Comparison of ENCODE assay signal across 8 cellular contexts in the genomic region with DNA sequence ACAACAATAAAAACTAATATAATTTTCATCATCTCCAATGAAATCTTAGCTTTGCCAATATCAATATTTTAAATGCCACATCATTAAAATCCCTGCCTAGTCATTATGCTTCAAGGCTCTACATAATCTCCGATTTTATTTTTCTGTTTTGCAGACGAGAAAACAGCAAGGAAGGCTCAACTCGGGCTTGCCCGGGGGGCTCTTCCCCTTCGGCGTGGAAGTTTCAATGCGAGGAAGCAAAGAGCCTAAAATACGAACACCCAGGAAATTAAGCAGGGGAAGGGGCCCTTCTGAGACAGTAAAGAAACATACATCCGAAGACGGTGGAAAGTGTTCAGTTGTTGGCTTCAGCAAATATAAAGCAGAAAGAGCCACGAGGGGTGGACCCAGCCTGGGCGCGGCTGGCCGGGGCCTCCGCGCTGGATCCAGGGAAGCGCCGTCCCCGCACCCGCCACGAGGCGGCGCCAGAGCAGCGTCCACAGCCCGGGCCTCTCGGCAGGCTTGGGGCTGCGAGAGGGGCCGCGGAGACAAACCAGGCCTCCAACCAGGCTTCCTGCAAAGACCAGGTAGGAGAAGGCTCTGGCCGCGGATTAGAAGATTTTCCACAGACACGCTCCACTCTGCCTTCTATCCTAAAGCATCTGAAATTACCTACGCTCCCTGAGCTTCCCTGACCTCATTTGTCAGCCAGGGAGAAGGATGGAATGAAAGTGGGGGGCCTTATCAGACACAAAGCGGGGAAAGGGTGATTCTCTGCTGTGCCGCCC.
DNase-seq lines count a peak whose midpoint lies in the region; ATAC-seq and TF ChIP-seq lines count a peak whose summit lies in the region.

No MANE protein-coding gene starts in this region.

- no peaks in the 10 kb centered on the region for H3K9me3 ChIP-seq in upper lobe of left lung

- no peak overlapping the region for H3K27ac ChIP-seq in foreskin keratinocyte
- no peak overlapping the region for H3K27ac ChIP-seq in upper lobe of left lung

- H3K4me1 ChIP-seq in foreskin keratinocyte (no peaks in the 10 kb centered on the region), upper lobe of left lung (peaks cover 4 to 6% (median 5%) of the 10 kb centered on the region in 4 donors)

- H3K27me3 ChIP-seq in foreskin keratinocyte (no peaks in the 10 kb centered on the region), upper lobe of left lung (no peaks in the 10 kb centered on the region)

- H3K36me3 ChIP-seq in upper lobe of left lung: no peaks in the 10 kb centered on the region

- H3K36me3 Mint-ChIP-seq in activated T-helper 17 cell treated with anti-CD3 and anti-CD28 coated beads, Interleukin-2, amount 50 U/mL, for 72 hours (ENCODE audit: low read depth): no peaks in the 10 kb centered on the region

- ATAC-seq in HG02759 (IDR thresholded peaks at IDR 0.05; ENCODE audit: unreplicated experiment): peak; percentile 70
- ATAC-seq in activated T-helper 17 cell treated with anti-CD3 and anti-CD28 coated beads, Interleukin-2, amount 50 U/mL, for 72 hours (replicated peaks): peak; percentile 82
- peak; percentile 92 for ATAC-seq in foreskin keratinocyte
- ATAC-seq in upper lobe of left lung (ENCODE audit: low FRiP score in 2 of 2): peak; percentile 67 to 93

- TF ChIP-seq POLR2A in upper lobe of left lung (IDR thresholded peaks at IDR 0.05): no peak

- no peak for TF ChIP-seq EP300 in upper lobe of left lung (IDR thresholded peaks at IDR 0.05)

- peak overlapping the region in 1 of 4 donors; percentile 18 for H3K4me3 ChIP-seq in upper lobe of left lung

- DNase-seq in EL (peak; percentile 37), NCI-H774 (lab: John Stamatoyannopoulos, UW) (peak; percentile 57), foreskin keratinocyte (peak in 1 of 2 donors; percentile 6), occipital lobe (lab: John Stamatoyannopoulos, UW) (peak; percentile 26), upper lobe of left lung (peak; percentile 43 to 95), SKM-1 (lab: John Stamatoyannopoulos, UW; ENCODE audit: unreplicated experiment) (no peak)

- TF ChIP-seq CTCF in foreskin keratinocyte (conservative IDR thresholded peaks at IDR 0.05): peak; percentile 93
- TF ChIP-seq CTCF in upper lobe of left lung (IDR thresholded peaks at IDR 0.05): peak; percentile 77 to 90 (median 86)

- peaks cover 13% of the 10 kb centered on the region for H3K27me3 Mint-ChIP-seq in activated T-helper 17 cell treated with anti-CD3 and anti-CD28 coated beads, Interleukin-2, amount 50 U/mL, for 72 hours

- no peaks in the 10 kb centered on the region for H3K4me1 Mint-ChIP-seq in activated T-helper 17 cell treated with anti-CD3 and anti-CD28 coated beads, Interleukin-2, amount 50 U/mL, for 72 hours

- 18 to 21% methylated on average over 22 to 35 of the region's 35 CpGs for WGBS in upper lobe of left lung, 2 donors

- H3K4me3 Mint-ChIP-seq in activated T-helper 17 cell treated with anti-CD3 and anti-CD28 coated beads, Interleukin-2, amount 50 U/mL, for 72 hours: no peak overlapping the region

- no peaks in the 10 kb centered on the region for H3K9me3 Mint-ChIP-seq in activated T-helper 17 cell treated with anti-CD3 and anti-CD28 coated beads, Interleukin-2, amount 50 U/mL, for 72 hours

- H3K27ac Mint-ChIP-seq in activated T-helper 17 cell treated with anti-CD3 and anti-CD28 coated beads, Interleukin-2, amount 50 U/mL, for 72 hours: no peak overlapping the region
